In genomic region chr1:31788138-31788824, GRCh38 we compare ENCODE assay signal across 7 cellular contexts.
DNase-seq lines count a peak whose midpoint lies in the region; ATAC-seq and TF ChIP-seq lines count a peak whose summit lies in the region.

No MANE protein-coding gene starts in this region.

- ATAC-seq in GM18505 (IDR thresholded peaks at IDR 0.05; ENCODE audit: unreplicated experiment) = peak; percentile 63
- ATAC-seq in HG02943 (IDR thresholded peaks at IDR 0.05; ENCODE audit: low read depth, unreplicated experiment) = peak; percentile 56

- peak; percentile 87 for DNase-seq in NCI-H2196 treated with DMSO at 0.1 percent for 48 hours (lab: John Stamatoyannopoulos, UW; ENCODE audit: unreplicated experiment)
- peak; percentile 74 to 90 (median 82) for DNase-seq in activated CD4-positive, CD25-positive, alpha-beta regulatory T cell (lab: John Stamatoyannopoulos, UW)
- DNase-seq in central memory CD4-positive, alpha-beta T cell = peak; percentile 85
- peak; percentile 96 for DNase-seq in islet precursor cell
- peak; percentile 80 to 95 for DNase-seq in stimulated activated CD4-positive, alpha-beta T cell treated with anti-CD3 and anti-CD28 coated beads, Interleukin-12 subunit alpha, Interleukin-12 subunit beta, amount 100 ng/mL, for 24 hours (ENCODE audit: low read depth in 2 of 2)

- peak; percentile 85 for TF ChIP-seq POLR2A in GM18505 (IDR thresholded peaks at IDR 0.05; ENCODE audit: borderline replicate concordance, extremely low read depth, insufficient read depth, insufficient read length)

Comparison
In these comparisons a context has a peak if more than half of its experiments do, and no peak if none do; other contexts are left out.
1. Peak in every context shown above with its lines: DNase-seq and ATAC-seq.